2 cellular contexts compared by ENCODE assay signal in the genomic region with DNA sequence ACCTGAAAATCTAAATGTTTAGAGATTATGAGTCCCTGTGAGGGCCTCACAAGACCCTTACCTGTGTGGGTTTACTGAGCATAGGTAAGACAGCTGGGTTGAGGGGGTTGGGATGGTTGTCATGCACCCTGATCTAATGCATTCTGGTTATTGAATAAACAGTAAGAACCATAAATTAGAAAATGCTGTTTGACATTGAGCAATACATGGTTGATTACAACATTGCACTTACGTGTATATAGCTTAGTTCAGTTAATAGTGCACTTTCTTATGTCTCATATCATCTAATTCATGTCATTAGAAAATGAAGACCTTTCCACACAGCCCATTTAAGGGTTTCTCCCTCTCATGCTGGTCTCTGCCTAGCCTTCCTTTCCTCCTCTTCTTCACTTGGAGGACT.
TF ChIP-seq lines count a peak whose summit lies in the region.

No MANE protein-coding gene starts in this region.

TF ChIP-seq in IMR-90, 13 proteins besides CTCF, POLR2A, EP300 and RAD21:
- TF ChIP-seq CEBPB (IDR thresholded peaks at IDR 0.05; ENCODE audit: low read depth, low read length) (peak; percentile 42; the same call in 1 of the 2 replicates), USF2 (IDR thresholded peaks at IDR 0.05; ENCODE audit: low read depth, low read length) (no peak)

TF ChIP-seq in K562, 482 proteins besides CTCF, POLR2A, EP300 and RAD21:
- no peak for TF ChIP-seq BCOR (IDR thresholded peaks at IDR 0.05)
- TF ChIP-seq CEBPG (CRISPR knock-in tag; IDR thresholded peaks at IDR 0.05) = no peak
- peak; percentile 9 to 35; a peak in 1 of 4 replicates for TF ChIP-seq CEBPG (tag; conservative IDR thresholded peaks at IDR 0.05 in 1 of 2, IDR thresholded peaks at IDR 0.05 in 1 of 2)
- TF ChIP-seq CTBP1 (IDR thresholded peaks at IDR 0.05; ENCODE audit: borderline replicate concordance) = no peak
- TF ChIP-seq, protein P1, sequence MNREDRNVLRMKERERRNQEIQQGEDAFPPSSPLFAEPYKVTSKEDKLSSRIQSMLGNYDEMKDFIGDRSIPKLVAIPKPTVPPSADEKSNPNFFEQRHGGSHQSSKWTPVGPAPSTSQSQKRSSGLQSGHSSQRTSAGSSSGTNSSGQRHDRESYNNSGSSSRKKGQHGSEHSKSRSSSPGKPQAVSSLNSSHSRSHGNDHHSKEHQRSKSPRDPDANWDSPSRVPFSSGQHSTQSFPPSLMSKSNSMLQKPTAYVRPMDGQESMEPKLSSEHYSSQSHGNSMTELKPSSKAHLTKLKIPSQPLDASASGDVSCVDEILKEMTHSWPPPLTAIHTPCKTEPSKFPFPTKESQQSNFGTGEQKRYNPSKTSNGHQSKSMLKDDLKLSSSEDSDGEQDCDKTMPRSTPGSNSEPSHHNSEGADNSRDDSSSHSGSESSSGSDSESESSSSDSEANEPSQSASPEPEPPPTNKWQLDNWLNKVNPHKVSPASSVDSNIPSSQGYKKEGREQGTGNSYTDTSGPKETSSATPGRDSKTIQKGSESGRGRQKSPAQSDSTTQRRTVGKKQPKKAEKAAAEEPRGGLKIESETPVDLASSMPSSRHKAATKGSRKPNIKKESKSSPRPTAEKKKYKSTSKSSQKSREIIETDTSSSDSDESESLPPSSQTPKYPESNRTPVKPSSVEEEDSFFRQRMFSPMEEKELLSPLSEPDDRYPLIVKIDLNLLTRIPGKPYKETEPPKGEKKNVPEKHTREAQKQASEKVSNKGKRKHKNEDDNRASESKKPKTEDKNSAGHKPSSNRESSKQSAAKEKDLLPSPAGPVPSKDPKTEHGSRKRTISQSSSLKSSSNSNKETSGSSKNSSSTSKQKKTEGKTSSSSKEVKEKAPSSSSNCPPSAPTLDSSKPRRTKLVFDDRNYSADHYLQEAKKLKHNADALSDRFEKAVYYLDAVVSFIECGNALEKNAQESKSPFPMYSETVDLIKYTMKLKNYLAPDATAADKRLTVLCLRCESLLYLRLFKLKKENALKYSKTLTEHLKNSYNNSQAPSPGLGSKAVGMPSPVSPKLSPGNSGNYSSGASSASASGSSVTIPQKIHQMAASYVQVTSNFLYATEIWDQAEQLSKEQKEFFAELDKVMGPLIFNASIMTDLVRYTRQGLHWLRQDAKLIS (CRISPR knock-in tag; IDR thresholded peaks at IDR 0.05) = no peak
- TF ChIP-seq CEBPB (tag; IDR thresholded peaks at IDR 0.05) = peak; percentile 60
- no peak for TF ChIP-seq ZNF77 (CRISPR knock-in tag; IDR thresholded peaks at IDR 0.05)
- no peak for TF ChIP-seq ZNF121 (CRISPR knock-in tag; conservative IDR thresholded peaks at IDR 0.05)
- TF ChIP-seq, protein P2, sequence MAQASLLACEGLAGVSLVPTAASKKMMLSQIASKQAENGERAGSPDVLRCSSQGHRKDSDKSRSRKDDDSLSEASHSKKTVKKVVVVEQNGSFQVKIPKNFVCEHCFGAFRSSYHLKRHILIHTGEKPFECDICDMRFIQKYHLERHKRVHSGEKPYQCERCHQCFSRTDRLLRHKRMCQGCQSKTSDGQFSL (CRISPR knock-in tag; IDR thresholded peaks at IDR 0.05) = no peak
- TF ChIP-seq, protein P2 (tag; IDR thresholded peaks at IDR 0.05) = no peak
- no peak for TF ChIP-seq ZNF507 (tag; conservative IDR thresholded peaks at IDR 0.05)
- no peak for TF ChIP-seq STAT5A (IDR thresholded peaks at IDR 0.05; ENCODE audit: borderline replicate concordance, low read length)
- TF ChIP-seq MTA2 (IDR thresholded peaks at IDR 0.05; ENCODE audit: low read depth) = no peak
- no peak for TF ChIP-seq CHAMP1 (IDR thresholded peaks at IDR 0.05)
- TF ChIP-seq ZKSCAN3 (CRISPR knock-in tag; IDR thresholded peaks at IDR 0.05) = no peak
- TF ChIP-seq, protein P3, sequence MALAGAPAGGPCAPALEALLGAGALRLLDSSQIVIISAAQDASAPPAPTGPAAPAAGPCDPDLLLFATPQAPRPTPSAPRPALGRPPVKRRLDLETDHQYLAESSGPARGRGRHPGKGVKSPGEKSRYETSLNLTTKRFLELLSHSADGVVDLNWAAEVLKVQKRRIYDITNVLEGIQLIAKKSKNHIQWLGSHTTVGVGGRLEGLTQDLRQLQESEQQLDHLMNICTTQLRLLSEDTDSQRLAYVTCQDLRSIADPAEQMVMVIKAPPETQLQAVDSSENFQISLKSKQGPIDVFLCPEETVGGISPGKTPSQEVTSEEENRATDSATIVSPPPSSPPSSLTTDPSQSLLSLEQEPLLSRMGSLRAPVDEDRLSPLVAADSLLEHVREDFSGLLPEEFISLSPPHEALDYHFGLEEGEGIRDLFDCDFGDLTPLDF (CRISPR knock-in tag; IDR thresholded peaks at IDR 0.05) = no peak
